Comparison of ENCODE assay signal across 21 cellular contexts in genomic region chr7:150781016-150781415, GRCh38. TPM values are rescaled to one million over a fixed set of nuclear protein-coding genes. Genes with fewer than 3 reads are reported as not detected.
DNase-seq lines count a peak whose midpoint lies in the region; ATAC-seq, FAIRE-seq and TF ChIP-seq lines count a peak whose summit lies in the region.
"Had no signal": no experiment of that assay in that cellular context is flagged by ENCODE, and none has a peak within 500 bp of the region (broad histone marks: within the 10 kb centered on the region; RNA-seq: fewer than 3 reads in every experiment).

No MANE protein-coding gene starts in this region.

- WGBS in mammary epithelial cell (ENCODE audit: low coverage, missing lambda C conversion rate): 31% methylated on average over 3 of the region's 3 CpGs
- 9% methylated on average over 3 of the region's 3 CpGs for WGBS in HepG2 (ENCODE audit: low lambda C conversion rate)

- H3K4me3 Mint-ChIP-seq in MCF 10A (ENCODE audit: unreplicated experiment): no peak overlapping the region
- H3K4me3 Mint-ChIP-seq: activated naive CD8-positive, alpha-beta T cell; GM23338; naive thymus-derived CD8-positive, alpha-beta T cell; T-cell had no signal

- H3K4me1 ChIP-seq in mammary epithelial cell (ENCODE audit: insufficient read depth, low read length) (no peaks in the 10 kb centered on the region), adipocyte (ENCODE audit: control insufficient read depth, insufficient read depth, low read length) (peaks cover 32% of the 10 kb centered on the region), HepG2 (ENCODE audit: insufficient read depth, low read length) (peaks cover 39% of the 10 kb centered on the region), subcutaneous abdominal adipose tissue (ENCODE audit: control insufficient read depth in 5 of 5, insufficient read depth in 5 of 5, low read length in 5 of 5) (peaks cover 8 to 53% (median 37%) of the 10 kb centered on the region in 5 donors)

- H3K9ac ChIP-seq in mammary epithelial cell (ENCODE audit: insufficient read depth, low read length): no peak overlapping the region
- H3K9ac ChIP-seq in adipocyte (ENCODE audit: low read length): no peak overlapping the region
- no peak overlapping the region for H3K9ac ChIP-seq in HepG2 (ENCODE audit: insufficient read depth, low read depth, low read length)
- no peak overlapping the region for H3K9ac ChIP-seq in subcutaneous abdominal adipose tissue (ENCODE audit: low read length in 5 of 5)

- peaks cover 3% of the 10 kb centered on the region for H3K27me3 ChIP-seq in mammary epithelial cell (ENCODE audit: insufficient read depth, low read length)
- H3K27me3 ChIP-seq in adipocyte (replicated peaks; ENCODE audit: control insufficient read depth, insufficient read depth, low read length): no peaks in the 10 kb centered on the region
- peaks cover 0 to 8% of the 10 kb centered on the region in 2 experiments; a peak in 2 of 5 replicates for H3K27me3 ChIP-seq in HepG2 (ENCODE audit: control insufficient read depth in 1 of 2, insufficient read depth in 2 of 2, low read length in 2 of 2)
- no peaks in the 10 kb centered on the region for H3K27me3 ChIP-seq in subcutaneous abdominal adipose tissue (ENCODE audit: control insufficient read depth in 5 of 5, insufficient read depth in 4 of 5, low read length in 5 of 5)
- H3K27me3 ChIP-seq: heart left ventricle had no signal

- H3K4me2 ChIP-seq in mammary epithelial cell (ENCODE audit: insufficient read depth, low read depth, low read length) (no peak overlapping the region), HepG2 (ENCODE audit: low read depth, low read length) (no peak overlapping the region)
- H3K4me2 ChIP-seq: GM23338, PC-9 had no signal

- no peaks in the 10 kb centered on the region for H3K36me3 Mint-ChIP-seq in MCF 10A (ENCODE audit: insufficient read depth, unreplicated experiment)
- H3K36me3 Mint-ChIP-seq: activated naive CD8-positive, alpha-beta T cell; naive thymus-derived CD8-positive, alpha-beta T cell; T-cell had no signal

- no peaks in the 10 kb centered on the region for H3K36me3 ChIP-seq in mammary epithelial cell (ENCODE audit: insufficient read depth, low read length)
- H3K36me3 ChIP-seq in adipocyte (ENCODE audit: control insufficient read depth, insufficient read depth, low read length, severe bottlenecking): no peaks in the 10 kb centered on the region
- no peaks in the 10 kb centered on the region for H3K36me3 ChIP-seq in HepG2 (replicated peaks in 1 of 2; ENCODE audit: control insufficient read depth in 1 of 2, insufficient read depth in 2 of 2, low read length in 2 of 2)
- no peaks in the 10 kb centered on the region for H3K36me3 ChIP-seq in subcutaneous abdominal adipose tissue (ENCODE audit: control insufficient read depth in 5 of 5, insufficient read depth in 5 of 5, low read length in 5 of 5)
- H3K36me3 ChIP-seq: heart left ventricle had no signal

- no peaks in the 10 kb centered on the region for H3K79me2 ChIP-seq in mammary epithelial cell (ENCODE audit: insufficient read depth, low read length)
- H3K79me2 ChIP-seq in HepG2 (ENCODE audit: insufficient read depth, low read length): no peaks in the 10 kb centered on the region

- H2AFZ ChIP-seq in mammary epithelial cell (ENCODE audit: low read depth, low read length): no peak overlapping the region
- no peak overlapping the region for H2AFZ ChIP-seq in HepG2 (ENCODE audit: low read length)
- H2AFZ ChIP-seq: GM23338, PC-9 had no signal

- no peak for FAIRE-seq in HepG2 (lab: Jason Lieb, UNC)
- FAIRE-seq in GM19239 (lab: Jason Lieb, UNC): no peak
- FAIRE-seq: A204.1 had no signal

- no TSS peak for BruUV-seq in mammary epithelial cell (replicated peaks; lab: Mats Ljungman, UMichigan)
- BruUV-seq in MCF 10A (replicated peaks; lab: Mats Ljungman, UMichigan): no TSS peak
- no TSS peak for BruUV-seq in HepG2 (replicated peaks; lab: Mats Ljungman, UMichigan)

- peak; percentile 37 for DNase-seq in mammary epithelial cell
- no peak for DNase-seq in MCF 10A (ENCODE audit: unreplicated experiment)
- peak; percentile 52 for DNase-seq in adipocyte (ENCODE audit: low read depth)
- DNase-seq in HepG2 (ENCODE audit: low spot score): no peak
- no peak for DNase-seq in GM19239 (ENCODE audit: insufficient read length, low spot score)
- DNase-seq in Ammon's horn (ENCODE audit: low spot score): no peak
- no peak for DNase-seq in NCI-H1417 (lab: John Stamatoyannopoulos, UW)
- DNase-seq: activated CD4-positive, CD25-positive, alpha-beta regulatory T cell; activated CD8-positive, alpha-beta memory T cell treated with anti-CD3 and anti-CD28 coated beads, Interleukin-2, amount 50 U/mL, for 4 hours; central memory CD4-positive, alpha-beta T cell; GDM1; heart left ventricle; naive thymus-derived CD8-positive, alpha-beta T cell; PC-9; stimulated activated CD4-positive, alpha-beta T cell treated with anti-CD3 and anti-CD28 coated beads, Interleukin-4, amount 100 ng/mL, for 24 hours; T-cell had no signal

- no peaks in the 10 kb centered on the region for H3K4me1 Mint-ChIP-seq in MCF 10A (ENCODE audit: insufficient read depth, unreplicated experiment)
- H3K4me1 Mint-ChIP-seq: GM23338 had no signal

- H3K9me3 ChIP-seq in mammary epithelial cell (replicated peaks; ENCODE audit: insufficient read depth, low read length): no peaks in the 10 kb centered on the region
- H3K9me3 ChIP-seq in adipocyte (ENCODE audit: control insufficient read depth, low read length): no peaks in the 10 kb centered on the region
- H3K9me3 ChIP-seq in HepG2 (ENCODE audit: low read length): no peaks in the 10 kb centered on the region
- no peaks in the 10 kb centered on the region for H3K9me3 ChIP-seq in subcutaneous abdominal adipose tissue (ENCODE audit: control insufficient read depth in 5 of 5, low read length in 5 of 5)
- H3K9me3 ChIP-seq: heart left ventricle had no signal

- in situ Hi-C loops in mammary epithelial cell (cut with MboI; ENCODE audit: low sequenced_read_pairs in 2 of 2) (no loop called here), HepG2 (cut with HindIII; ENCODE audit: extremely low pct_ligation_motif_present, low pct_unique_long_range_greater_than_20kb) (no loop called here)

- TF ChIP-seq EP300 in HepG2 (IDR thresholded peaks at IDR 0.05; ENCODE audit: low read depth in 2 of 2, low read length in 2 of 2) (no peak), HepG2 (CRISPR knock-in tag; IDR thresholded peaks at IDR 0.05; ENCODE audit: borderline replicate concordance) (no peak)

- TF ChIP-seq POLR2A in HepG2 (IDR thresholded peaks at IDR 0.05; ENCODE audit: insufficient read depth in 1 of 2, low read depth in 2 of 2, low read length in 2 of 2): no peak

- peaks cover 32% of the 10 kb centered on the region for H3K27me3 Mint-ChIP-seq in MCF 10A (ENCODE audit: insufficient read depth, unreplicated experiment)

- ATAC-seq in HepG2: no peak
- ATAC-seq: GM23338; heart left ventricle; naive thymus-derived CD8-positive, alpha-beta T cell; T-cell had no signal

- TF ChIP-seq CTCF in mammary epithelial cell (conservative IDR thresholded peaks at IDR 0.05 in 1 of 2, IDR thresholded peaks at IDR 0.05 in 1 of 2; ENCODE audit: extremely low read depth in 1 of 2, insufficient read depth in 1 of 2, low read depth in 1 of 2, low read length in 2 of 2) (no peak), MCF 10A (IDR thresholded peaks at IDR 0.05; ENCODE audit: unreplicated experiment) (no peak), HepG2 (CRISPR knock-in tag; IDR thresholded peaks at IDR 0.05) (no peak)

- H3K27ac Mint-ChIP-seq in MCF 10A (ENCODE audit: low read depth, unreplicated experiment): no peak overlapping the region
- H3K27ac Mint-ChIP-seq: activated naive CD8-positive, alpha-beta T cell; GM23338; T-cell had no signal

- H3K27ac ChIP-seq in mammary epithelial cell (ENCODE audit: insufficient read depth, low read depth, low read length): no peak overlapping the region
- no peak overlapping the region for H3K27ac ChIP-seq in HepG2 (ENCODE audit: extremely low read length, insufficient read depth, low read length)
- H3K27ac ChIP-seq in subcutaneous abdominal adipose tissue (ENCODE audit: low read depth, low read length): peak overlapping the region; percentile 84
- H3K27ac ChIP-seq: PC-9 had no signal

- H3K4me3 ChIP-seq in mammary epithelial cell (replicated peaks in 1 of 3; ENCODE audit: insufficient read depth in 1 of 3, low read depth in 2 of 3, low read length in 3 of 3): no peak overlapping the region
- no peak overlapping the region for H3K4me3 ChIP-seq in adipocyte (ENCODE audit: low read length)
- H3K4me3 ChIP-seq in HepG2 (replicated peaks in 1 of 3; ENCODE audit: insufficient read depth in 1 of 3, low read depth in 2 of 3, low read length in 3 of 3): no peak overlapping the region
- no peak overlapping the region for H3K4me3 ChIP-seq in subcutaneous abdominal adipose tissue (ENCODE audit: low read depth in 1 of 5, low read length in 5 of 5)
- H3K4me3 ChIP-seq: GM23338, heart left ventricle, PC-9 had no signal

- no peaks in the 10 kb centered on the region for H3K9me3 Mint-ChIP-seq in MCF 10A (ENCODE audit: unreplicated experiment)
- H3K9me3 Mint-ChIP-seq: GM23338; naive thymus-derived CD8-positive, alpha-beta T cell; T-cell had no signal

- dilution Hi-C loops in mammary epithelial cell (cut with HindIII; ENCODE audit: low sequenced_read_pairs): no loop called here

- POLR2A ChIA-PET in MCF 10A (lab: Yijun Ruan, JAX) (interaction anchor here (0.8 kb wide), 1 partner anchor 95 kb away, joined by 3 read pairs; no protein-coding TSS in a partner anchor), HepG2 (lab: Yijun Ruan, JAX) (no interaction called here)

- no peak for TF ChIP-seq RAD21 in HepG2 (CRISPR knock-in tag; IDR thresholded peaks at IDR 0.05)

- CTCF ChIA-PET in mammary epithelial cell (lab: Charles Lee; ENCODE audit: low non-redundant PET): no interaction called here
- CTCF ChIA-PET in MCF 10A (lab: Yijun Ruan, JAX): interaction anchor here (0.6 to 3.5 kb wide), 5 partner anchors 9 to 330 kb away, joined by 3 to 37 read pairs (median 3); no protein-coding TSS in a partner anchor
- CTCF ChIA-PET in HepG2 (lab: Yijun Ruan, JAX; ENCODE audit: low intra/inter-chr PET ratio, low total read pairs): interaction anchor here (3.4 kb wide), 1 partner anchor 96 kb away, joined by 24 read pairs; no protein-coding TSS in a partner anchor

- no peaks in the 10 kb centered on the region for H4K20me1 ChIP-seq in mammary epithelial cell (ENCODE audit: insufficient read depth, low read length)
- no peaks in the 10 kb centered on the region for H4K20me1 ChIP-seq in HepG2 (ENCODE audit: insufficient read depth, low read length)

- intact Hi-C loops in mammary epithelial cell (cut with micrococcal nuclease): loop anchor here (5.0 kb wide), 1 partner anchor 116 kb away; no protein-coding TSS in a partner anchor
- intact Hi-C loops in MCF 10A (cut with micrococcal nuclease): no loop called here
- intact Hi-C loops in HepG2 (cut with micrococcal nuclease; ENCODE audit: unreplicated experiment): loop anchor here (5.0 kb wide), 1 partner anchor 81 kb away; no protein-coding TSS in a partner anchor

RNA-seq across cellular contexts. Expression of gene TMEM176B, which starts 19.1 kb away (rescaled TPM):
- total RNA-seq in mammary epithelial cell (under 1 TPM in 1 of 2 donors, not detected in 1; 0.17 TPM), MCF 10A (2022) (0.42 TPM in 1 of 2 replicates, not detected in the other), HepG2 (2016; rRNA removed; fragmentation: Illumina TruSeq; extraction: Trizol) (not detected in 2 replicates)
- polyA plus RNA-seq in mammary epithelial cell (not detected), HepG2 (2011; rRNA removed) (not detected in 2 replicates)
- not detected for polyA minus RNA-seq in mammary epithelial cell
- total RNA-seq in HepG2 (2016; cell fraction: cytosol; rRNA removed; fragmentation: Illumina TruSeq; extraction: Trizol; ENCODE audit: low read depth): not detected in 2 replicates
- not detected in 2 replicates for total RNA-seq in HepG2 (2016; cell fraction: insoluble cytoplasmic fraction; rRNA removed; fragmentation: Illumina TruSeq; extraction: Trizol)
- total RNA-seq in HepG2 (2016; cell fraction: membrane; rRNA removed; fragmentation: Illumina TruSeq; extraction: Trizol): not detected in 2 replicates
- not detected in 2 replicates for total RNA-seq in HepG2 (2016; cell fraction: nucleus; rRNA removed; fragmentation: Illumina TruSeq; extraction: Trizol)
- not detected in 2 replicates for polyA plus RNA-seq in HepG2 (2011; cell fraction: cytosol; rRNA removed)
- not detected in 2 replicates for polyA plus RNA-seq in HepG2 (2011; cell fraction: nucleus; rRNA removed)
- not detected in 2 replicates for polyA plus RNA-seq in HepG2 (2012)
- polyA plus RNA-seq in HepG2 (2016; cell fraction: cytosol; fragmentation: Illumina TruSeq; extraction: Trizol; ENCODE audit: low read depth): not detected in 2 replicates
- not detected in 2 replicates for polyA plus RNA-seq in HepG2 (2016; cell fraction: insoluble cytoplasmic fraction; fragmentation: Illumina TruSeq; extraction: Trizol; ENCODE audit: low read depth)
- polyA plus RNA-seq in HepG2 (2016; cell fraction: membrane; fragmentation: Illumina TruSeq; extraction: Trizol; ENCODE audit: low read depth): not detected in 2 replicates
- polyA plus RNA-seq in HepG2 (2016; cell fraction: nucleus; fragmentation: Illumina TruSeq; extraction: Trizol; ENCODE audit: insufficient read depth, low read depth): not detected in 2 replicates
- not detected in 2 replicates for polyA minus RNA-seq in HepG2 (2011; rRNA and poly(A)+ RNA removed; ENCODE audit: low replicate concordance)
- not detected in 2 replicates for polyA minus RNA-seq in HepG2 (2011; cell fraction: cytosol; rRNA and poly(A)+ RNA removed)
- polyA minus RNA-seq in HepG2 (2011; cell fraction: nucleus; rRNA and poly(A)+ RNA removed): not detected in 2 replicates
- total RNA-seq: naive thymus-derived CD8-positive, alpha-beta T cell; NCI-H460 had no signal

RNA-seq across cellular contexts. Expression of gene TMEM176A, which starts 19.6 kb away (rescaled TPM):
- total RNA-seq in mammary epithelial cell (not detected), MCF 10A (2022) (not detected in 2 replicates), HepG2 (2016; rRNA removed; fragmentation: Illumina TruSeq; extraction: Trizol) (not detected in 2 replicates)
- polyA plus RNA-seq in mammary epithelial cell (not detected), HepG2 (2011; rRNA removed) (not detected in 2 replicates)
- not detected for polyA minus RNA-seq in mammary epithelial cell
- not detected in 2 replicates for total RNA-seq in HepG2 (2016; cell fraction: cytosol; rRNA removed; fragmentation: Illumina TruSeq; extraction: Trizol; ENCODE audit: low read depth)
- not detected in 2 replicates for total RNA-seq in HepG2 (2016; cell fraction: insoluble cytoplasmic fraction; rRNA removed; fragmentation: Illumina TruSeq; extraction: Trizol)
- total RNA-seq in HepG2 (2016; cell fraction: membrane; rRNA removed; fragmentation: Illumina TruSeq; extraction: Trizol): not detected in 2 replicates
- total RNA-seq in HepG2 (2016; cell fraction: nucleus; rRNA removed; fragmentation: Illumina TruSeq; extraction: Trizol): not detected in 2 replicates
- not detected in 2 replicates for polyA plus RNA-seq in HepG2 (2011; cell fraction: cytosol; rRNA removed)
- polyA plus RNA-seq in HepG2 (2011; cell fraction: nucleus; rRNA removed): not detected in 2 replicates
- not detected in 2 replicates for polyA plus RNA-seq in HepG2 (2012)
- not detected in 2 replicates for polyA plus RNA-seq in HepG2 (2016; cell fraction: cytosol; fragmentation: Illumina TruSeq; extraction: Trizol; ENCODE audit: low read depth)
- polyA plus RNA-seq in HepG2 (2016; cell fraction: insoluble cytoplasmic fraction; fragmentation: Illumina TruSeq; extraction: Trizol; ENCODE audit: low read depth): not detected in 2 replicates
- not detected in 2 replicates for polyA plus RNA-seq in HepG2 (2016; cell fraction: membrane; fragmentation: Illumina TruSeq; extraction: Trizol; ENCODE audit: low read depth)
- not detected in 2 replicates for polyA plus RNA-seq in HepG2 (2016; cell fraction: nucleus; fragmentation: Illumina TruSeq; extraction: Trizol; ENCODE audit: insufficient read depth, low read depth)
- not detected in 2 replicates for polyA minus RNA-seq in HepG2 (2011; rRNA and poly(A)+ RNA removed; ENCODE audit: low replicate concordance)
- polyA minus RNA-seq in HepG2 (2011; cell fraction: cytosol; rRNA and poly(A)+ RNA removed): not detected in 2 replicates
- not detected in 2 replicates for polyA minus RNA-seq in HepG2 (2011; cell fraction: nucleus; rRNA and poly(A)+ RNA removed)
- total RNA-seq: GM23338, PC-9 had no signal

RNA-seq across cellular contexts. Expression of gene GIMAP5, which starts 43.8 kb away (rescaled TPM):
- total RNA-seq in mammary epithelial cell: not detected
- not detected for polyA plus RNA-seq in mammary epithelial cell
- not detected for polyA minus RNA-seq in mammary epithelial cell
- total RNA-seq in MCF 10A (2022): not detected in 2 replicates
- not detected in 2 replicates for total RNA-seq in HepG2 (2016; rRNA removed; fragmentation: Illumina TruSeq; extraction: Trizol)
- not detected in 2 replicates for total RNA-seq in HepG2 (2016; cell fraction: cytosol; rRNA removed; fragmentation: Illumina TruSeq; extraction: Trizol; ENCODE audit: low read depth)
- not detected in 2 replicates for total RNA-seq in HepG2 (2016; cell fraction: insoluble cytoplasmic fraction; rRNA removed; fragmentation: Illumina TruSeq; extraction: Trizol)
- total RNA-seq in HepG2 (2016; cell fraction: membrane; rRNA removed; fragmentation: Illumina TruSeq; extraction: Trizol): not detected in 2 replicates
- total RNA-seq in HepG2 (2016; cell fraction: nucleus; rRNA removed; fragmentation: Illumina TruSeq; extraction: Trizol): not detected in 2 replicates
- polyA plus RNA-seq in HepG2 (2011; rRNA removed): not detected in 2 replicates
- polyA plus RNA-seq in HepG2 (2011; cell fraction: cytosol; rRNA removed): not detected in 2 replicates
- not detected in 2 replicates for polyA plus RNA-seq in HepG2 (2011; cell fraction: nucleus; rRNA removed)
- polyA plus RNA-seq in HepG2 (2012): not detected in 2 replicates
- not detected in 2 replicates for polyA plus RNA-seq in HepG2 (2016; cell fraction: cytosol; fragmentation: Illumina TruSeq; extraction: Trizol; ENCODE audit: low read depth)
- polyA plus RNA-seq in HepG2 (2016; cell fraction: insoluble cytoplasmic fraction; fragmentation: Illumina TruSeq; extraction: Trizol; ENCODE audit: low read depth): not detected in 2 replicates
- not detected in 2 replicates for polyA plus RNA-seq in HepG2 (2016; cell fraction: membrane; fragmentation: Illumina TruSeq; extraction: Trizol; ENCODE audit: low read depth)
- polyA plus RNA-seq in HepG2 (2016; cell fraction: nucleus; fragmentation: Illumina TruSeq; extraction: Trizol; ENCODE audit: insufficient read depth, low read depth): not detected in 2 replicates
- not detected in 2 replicates for polyA minus RNA-seq in HepG2 (2011; rRNA and poly(A)+ RNA removed; ENCODE audit: low replicate concordance)
- polyA minus RNA-seq in HepG2 (2011; cell fraction: cytosol; rRNA and poly(A)+ RNA removed): not detected in 2 replicates
- not detected in 2 replicates for polyA minus RNA-seq in HepG2 (2011; cell fraction: nucleus; rRNA and poly(A)+ RNA removed)
- total RNA-seq: GM23338, NCI-H460, PC-9 had no signal
- polyA plus RNA-seq: GM23338 had no signal

Comparison
In these comparisons a context has a peak if more than half of its experiments do, and no peak if none do; other contexts are left out.
1. DNase-seq: peak in mammary epithelial cell (single experiment) and adipocyte (single experiment); none in MCF 10A (single experiment), HepG2 (single experiment), GM19239 (single experiment), Ammon's horn (single experiment) and NCI-H1417 (0 of 3).